ENCODE assay signal across 18 cellular contexts in genomic region chr3:35776346-35776745, GRCh38.
DNase-seq lines count a peak whose midpoint lies in the region; ATAC-seq and TF ChIP-seq lines count a peak whose summit lies in the region.
"Had no signal": no experiment of that assay in that cellular context is flagged by ENCODE, and none has a peak within 500 bp of the region (broad histone marks: within the 10 kb centered on the region; RNA-seq: fewer than 3 reads in every experiment).

No MANE protein-coding gene starts in this region.

- H3K4me2 ChIP-seq in DND-41 (ENCODE audit: insufficient read depth, low read length) = no peak overlapping the region
- H3K4me2 ChIP-seq in mesenchymal stem cell (ENCODE audit: low read length, poor library complexity, severe bottlenecking) = no peak overlapping the region
- H3K4me2 ChIP-seq: A549; BLaER1 treated with 17β-estradiol and CSF1 and Interleukin-3, amounts not matched to agents 10 nM and 100 nM had no signal

- H2AFZ ChIP-seq in DND-41 (ENCODE audit: low read depth, low read length) = no peak overlapping the region
- H2AFZ ChIP-seq in mesenchymal stem cell (ENCODE audit: low read depth, low read length) = no peak overlapping the region

- H3K23ac ChIP-seq in mesenchymal stem cell (ENCODE audit: low read length in 2 of 2) = no peak overlapping the region

- WGBS in mesenchymal stem cell = 73% methylated on average over 2 of the region's 2 CpGs

- H3K18ac ChIP-seq in mesenchymal stem cell (ENCODE audit: low read depth in 1 of 2, low read length in 2 of 2) = no peak overlapping the region

- no peaks in the 10 kb centered on the region for H3K4me1 ChIP-seq in DND-41 (ENCODE audit: insufficient read depth, low read length)
- H3K4me1 ChIP-seq in mesenchymal stem cell (ENCODE audit: control insufficient read depth, insufficient read depth, low read depth, low read length) = no peaks in the 10 kb centered on the region
- H3K4me1 ChIP-seq: BE2C; BLaER1 treated with 17β-estradiol and CSF1 and Interleukin-3, amounts not matched to agents 10 nM and 100 nM had no signal

- no peak overlapping the region for H4K8ac ChIP-seq in mesenchymal stem cell (ENCODE audit: low read length)

- no peak overlapping the region for H4K91ac ChIP-seq in mesenchymal stem cell (ENCODE audit: low read length)

- no peak overlapping the region for H2BK5ac ChIP-seq in mesenchymal stem cell (ENCODE audit: low read depth, low read length, poor library complexity, severe bottlenecking)

- no peak overlapping the region for H2BK120ac ChIP-seq in mesenchymal stem cell (ENCODE audit: low read depth, low read length)

- H3K14ac ChIP-seq in mesenchymal stem cell (ENCODE audit: low read length in 2 of 2) = no peak overlapping the region

- no peak overlapping the region for H2BK15ac ChIP-seq in mesenchymal stem cell (ENCODE audit: low read depth, poor library complexity, severe bottlenecking)

- no peak for DNase-seq in DND-41
- no peak for DNase-seq in caudate nucleus (lab: John Stamatoyannopoulos, UW)
- no peak for DNase-seq in mesenchymal stem cell
- DNase-seq in NCI-H345 treated with DMSO at 0.1 percent for 48 hours (lab: John Stamatoyannopoulos, UW; ENCODE audit: unreplicated experiment) = no peak
- no peak for DNase-seq in stimulated activated CD4-positive, alpha-beta T cell treated with anti-CD3 and anti-CD28 coated beads, Interleukin-2, amount 100 ng/mL, for 48 hours
- no peak for DNase-seq in T-helper 9 cell
- DNase-seq: 8988T; AML-193; BE2C; CD4-positive, alpha-beta T cell; CD8-positive, alpha-beta memory T cell; DMS79; GF-D8; GOT3; H7; HCEC 1CT had no signal

- H2AK5ac ChIP-seq in mesenchymal stem cell (ENCODE audit: low read length, severe bottlenecking) = peak overlapping the region; percentile 35

- 0 out of 2 replicates have a peak, but pooled peaks cover 4% of the 10 kb centered on the region for H4K20me1 ChIP-seq in DND-41 (ENCODE audit: insufficient read depth, low read length)
- H4K20me1 ChIP-seq: BLaER1 treated with 17β-estradiol and CSF1 and Interleukin-3, amounts not matched to agents 10 nM and 100 nM had no signal

- H3K4ac ChIP-seq in mesenchymal stem cell (ENCODE audit: low read depth in 1 of 2, low read length in 2 of 2) = no peak overlapping the region

- peaks cover 21% of the 10 kb centered on the region for H3K79me2 ChIP-seq in DND-41 (ENCODE audit: insufficient read depth, low read length)

- no peak for TF ChIP-seq CTCF in DND-41 (IDR thresholded peaks at IDR 0.05; ENCODE audit: borderline replicate concordance, extremely low read depth, low read length, poor library complexity, severe bottlenecking)

- H3K9me3 ChIP-seq in DND-41 (ENCODE audit: insufficient read depth, low read length, severe bottlenecking) (no peaks in the 10 kb centered on the region), mesenchymal stem cell (ENCODE audit: control insufficient read depth, low read length) (no peaks in the 10 kb centered on the region)
- H3K9me3 ChIP-seq: A549; BE2C; BLaER1 treated with 17β-estradiol and CSF1 and Interleukin-3, amounts not matched to agents 10 nM and 100 nM had no signal

- H3K79me1 ChIP-seq in mesenchymal stem cell (replicated peaks; ENCODE audit: low read length, poor library complexity, severe bottlenecking) = no peaks in the 10 kb centered on the region

- no peak overlapping the region for H3K4me3 ChIP-seq in DND-41 (ENCODE audit: low read depth in 1 of 2, low read length in 2 of 2)
- H3K4me3 ChIP-seq in mesenchymal stem cell (ENCODE audit: insufficient read depth in 1 of 2, low read depth in 1 of 2, low read length in 2 of 2) = no peak overlapping the region
- H3K4me3 ChIP-seq: A549; BLaER1 treated with 17β-estradiol and CSF1 and Interleukin-3, amounts not matched to agents 10 nM and 100 nM had no signal

- H3K36me3 ChIP-seq in DND-41 (ENCODE audit: insufficient read depth, low read length) (peaks cover 98% of the 10 kb centered on the region), mesenchymal stem cell (ENCODE audit: control insufficient read depth in 1 of 2, insufficient read depth in 2 of 2, low read depth in 1 of 2, low read length in 2 of 2) (no peaks in the 10 kb centered on the region)
- H3K36me3 ChIP-seq: BE2C had no signal

- 0 out of 2 replicates have a peak overlapping the region, but pooled peaks have one; percentile 4 for H3K27ac ChIP-seq in DND-41 (ENCODE audit: low read length)
- peak overlapping the region; percentile 18 for H3K27ac ChIP-seq in caudate nucleus (ENCODE audit: low read depth, low read length)
- H3K27ac ChIP-seq in mesenchymal stem cell (ENCODE audit: low read length, poor library complexity, severe bottlenecking) = no peak overlapping the region
- H3K27ac ChIP-seq: A549; BLaER1 treated with 17β-estradiol and CSF1 and Interleukin-3, amounts not matched to agents 10 nM and 100 nM had no signal

- H3K9ac ChIP-seq in DND-41 (ENCODE audit: low read depth, low read length) = no peak overlapping the region
- no peak overlapping the region for H3K9ac ChIP-seq in mesenchymal stem cell (ENCODE audit: low read length)
- H3K9ac ChIP-seq: BLaER1 treated with 17β-estradiol and CSF1 and Interleukin-3, amounts not matched to agents 10 nM and 100 nM had no signal

- H3K27me3 ChIP-seq in DND-41 (ENCODE audit: insufficient read depth, low read length, poor library complexity) (no peaks in the 10 kb centered on the region), mesenchymal stem cell (ENCODE audit: control insufficient read depth in 1 of 2, insufficient read depth in 1 of 2, low read length in 2 of 2) (no peaks in the 10 kb centered on the region)
- H3K27me3 ChIP-seq: BE2C; BLaER1 treated with 17β-estradiol and CSF1 and Interleukin-3, amounts not matched to agents 10 nM and 100 nM had no signal

- H2BK12ac ChIP-seq in mesenchymal stem cell (ENCODE audit: low read length in 2 of 2) = no peak overlapping the region

- ATAC-seq in DND-41 (ENCODE audit: insufficient read depth, low read depth) = no peak
- ATAC-seq: A549 had no signal
